9 cellular contexts compared by ENCODE assay signal in genomic region chr9:14096182-14096922, GRCh38.
A peak's percentile ranks its signal among the peaks of the same experiment; 100 is the strongest.
DNase-seq lines count a peak whose midpoint lies in the region; ATAC-seq and TF ChIP-seq lines count a peak whose summit lies in the region.
"Had no signal": no experiment of that assay in that cellular context is flagged by ENCODE, and none has a peak within 500 bp of the region (broad histone marks: within the 10 kb centered on the region; RNA-seq: fewer than 3 reads in every experiment).

No MANE protein-coding gene starts in this region.

- H3K4me1 Mint-ChIP-seq in activated CD8-positive, alpha-beta T cell treated with anti-CD3 and anti-CD28 coated beads for 36 hours (ENCODE audit: low read depth), result no peaks in the 10 kb centered on the region
- H3K4me1 Mint-ChIP-seq in activated CD4-positive, alpha-beta T cell treated with anti-CD3 and anti-CD28 coated beads for 36 hours, result no peaks in the 10 kb centered on the region
- H3K4me1 Mint-ChIP-seq in activated naive CD8-positive, alpha-beta T cell treated with anti-CD3 and anti-CD28 coated beads for 36 hours, result no peaks in the 10 kb centered on the region

- TF ChIP-seq POLR2A in spleen (IDR thresholded peaks at IDR 0.05), result no peak

- H3K27ac Mint-ChIP-seq in activated CD8-positive, alpha-beta T cell treated with anti-CD3 and anti-CD28 coated beads for 36 hours, result no peak overlapping the region
- H3K27ac Mint-ChIP-seq in activated CD4-positive, alpha-beta T cell treated with anti-CD3 and anti-CD28 coated beads for 36 hours, result no peak overlapping the region
- H3K27ac Mint-ChIP-seq in activated naive CD8-positive, alpha-beta T cell treated with anti-CD3 and anti-CD28 coated beads for 36 hours, result no peak overlapping the region

- no peaks in the 10 kb centered on the region for H3K9me3 Mint-ChIP-seq in activated CD8-positive, alpha-beta T cell treated with anti-CD3 and anti-CD28 coated beads for 36 hours
- no peaks in the 10 kb centered on the region for H3K9me3 Mint-ChIP-seq in activated CD4-positive, alpha-beta T cell treated with anti-CD3 and anti-CD28 coated beads for 36 hours (ENCODE audit: low read depth)
- H3K9me3 Mint-ChIP-seq in activated naive CD8-positive, alpha-beta T cell treated with anti-CD3 and anti-CD28 coated beads for 36 hours, result no peaks in the 10 kb centered on the region

- 45 to 79% (median 63%) methylated on average over 15 of the region's 15 CpGs for WGBS in spleen, 5 donors

- POLR2A ChIA-PET in activated CD8-positive, alpha-beta T cell treated with anti-CD3 and anti-CD28 coated beads for 36 hours (lab: Charles Lee), result no interaction called here
- POLR2A ChIA-PET in activated CD4-positive, alpha-beta T cell treated with anti-CD3 and anti-CD28 coated beads for 36 hours (lab: Charles Lee), result no interaction called here

- H3K9me3 ChIP-seq in WERI-Rb-1 (ENCODE audit: severe bottlenecking) (no peaks in the 10 kb centered on the region), spleen (no peaks in the 10 kb centered on the region)

- intact Hi-C loops in spleen (cut with DNase I; ENCODE audit: low total_unique reads), result loop anchor here (10.0 kb wide), 1 partner anchor 218 kb away; the partner anchor contains the start of gene NFIB
- intact Hi-C loops in activated CD8-positive, alpha-beta T cell treated with anti-CD3 and anti-CD28 coated beads for 36 hours (cut with micrococcal nuclease), result no loop called here
- intact Hi-C loops in activated CD4-positive, alpha-beta T cell treated with anti-CD3 and anti-CD28 coated beads for 36 hours (cut with DNase I, micrococcal nuclease), result no loop called here

- no peaks in the 10 kb centered on the region for H3K27me3 ChIP-seq in WERI-Rb-1 (ENCODE audit: insufficient read depth, low read depth, severe bottlenecking)
- H3K27me3 ChIP-seq in spleen (replicated peaks in 1 of 7), result no peaks in the 10 kb centered on the region

- H3K4me3 ChIP-seq in WERI-Rb-1 (ENCODE audit: low read depth, low read length) (peak overlapping the region; percentile 25), spleen (peak overlapping the region in 3 of 8 donors; percentile 5 to 42 (median 18))

- H3K4me1 ChIP-seq in spleen, result peaks cover 0 to 30% (median 9%) of the 10 kb centered on the region in 6 donors

- no peak overlapping the region for H3K4me3 Mint-ChIP-seq in activated CD8-positive, alpha-beta T cell treated with anti-CD3 and anti-CD28 coated beads for 36 hours
- no peak overlapping the region for H3K4me3 Mint-ChIP-seq in activated CD4-positive, alpha-beta T cell treated with anti-CD3 and anti-CD28 coated beads for 36 hours
- H3K4me3 Mint-ChIP-seq in activated naive CD8-positive, alpha-beta T cell treated with anti-CD3 and anti-CD28 coated beads for 36 hours, result no peak overlapping the region

- no peak for TF ChIP-seq CTCF in WERI-Rb-1 (IDR thresholded peaks at IDR 0.05; ENCODE audit: low read depth, low read length)
- no peak for TF ChIP-seq CTCF in spleen (IDR thresholded peaks at IDR 0.05 in 8 of 11, conservative IDR thresholded peaks at IDR 0.05 in 3 of 11)
- TF ChIP-seq CTCF in activated CD8-positive, alpha-beta T cell treated with anti-CD3 and anti-CD28 coated beads for 36 hours (IDR thresholded peaks at IDR 0.05), result no peak

- no peaks in the 10 kb centered on the region for H3K36me3 Mint-ChIP-seq in activated CD8-positive, alpha-beta T cell treated with anti-CD3 and anti-CD28 coated beads for 36 hours (ENCODE audit: low read depth)
- H3K36me3 Mint-ChIP-seq in activated CD4-positive, alpha-beta T cell treated with anti-CD3 and anti-CD28 coated beads for 36 hours (ENCODE audit: low read depth), result no peaks in the 10 kb centered on the region
- no peaks in the 10 kb centered on the region for H3K36me3 Mint-ChIP-seq in activated naive CD8-positive, alpha-beta T cell treated with anti-CD3 and anti-CD28 coated beads for 36 hours

- ATAC-seq in activated CD8-positive, alpha-beta T cell treated with anti-CD3 and anti-CD28 coated beads for 36 hours, result no peak
- no peak for ATAC-seq in activated CD4-positive, alpha-beta T cell treated with anti-CD3 and anti-CD28 coated beads for 36 hours

- CTCF ChIA-PET in activated CD8-positive, alpha-beta T cell treated with anti-CD3 and anti-CD28 coated beads for 36 hours (lab: Charles Lee), result no interaction called here
- CTCF ChIA-PET in activated CD4-positive, alpha-beta T cell treated with anti-CD3 and anti-CD28 coated beads for 36 hours (lab: Charles Lee), result interaction anchor here (0.8 kb wide), 1 partner anchor 668 kb away, joined by 3 read pairs; no protein-coding TSS in a partner anchor

- DNase-seq in HuH-7.5 (ENCODE audit: low spot score) (peak; percentile 4), WERI-Rb-1 (peak; percentile 31), hepatic stellate cell (ENCODE audit: low spot score) (peak; percentile 10), spleen (no peak)
- DNase-seq in activated CD8-positive, alpha-beta T cell treated with anti-CD3 and anti-CD28 coated beads for 36 hours, result no peak
- DNase-seq in activated CD4-positive, alpha-beta T cell treated with anti-CD3 and anti-CD28 coated beads for 4 hours, result no peak
- no peak for DNase-seq in activated CD4-positive, alpha-beta T cell treated with anti-CD3 and anti-CD28 coated beads for 36 hours
- no peak for DNase-seq in activated naive CD8-positive, alpha-beta T cell treated with anti-CD3 and anti-CD28 coated beads for 36 hours
- DNase-seq: T-helper 9 cell had no signal

- H3K27me3 Mint-ChIP-seq in activated CD8-positive, alpha-beta T cell treated with anti-CD3 and anti-CD28 coated beads for 36 hours, result no peaks in the 10 kb centered on the region
- H3K27me3 Mint-ChIP-seq in activated CD4-positive, alpha-beta T cell treated with anti-CD3 and anti-CD28 coated beads for 36 hours, result no peaks in the 10 kb centered on the region
- H3K27me3 Mint-ChIP-seq in activated naive CD8-positive, alpha-beta T cell treated with anti-CD3 and anti-CD28 coated beads for 36 hours, result no peaks in the 10 kb centered on the region

- H3K27ac ChIP-seq in WERI-Rb-1 (peak overlapping the region; percentile 43), spleen (peak overlapping the region; percentile 3 to 87 (median 70))

- H3K36me3 ChIP-seq in WERI-Rb-1 (no peaks in the 10 kb centered on the region), spleen (no peaks in the 10 kb centered on the region)

Comparison
In these comparisons a context has a peak if more than half of its experiments do, and no peak if none do; other contexts are left out.
1. DNase-seq: peak in HuH-7.5 (single experiment), WERI-Rb-1 (single experiment) and hepatic stellate cell (single experiment); none in spleen (single experiment), activated CD8-positive, alpha-beta T cell treated with anti-CD3 and anti-CD28 coated beads for 36 hours (single experiment), activated CD4-positive, alpha-beta T cell treated with anti-CD3 and anti-CD28 coated beads for 4 hours (0 of 2), activated CD4-positive, alpha-beta T cell treated with anti-CD3 and anti-CD28 coated beads for 36 hours (single experiment) and activated naive CD8-positive, alpha-beta T cell treated with anti-CD3 and anti-CD28 coated beads for 36 hours (single experiment).